25 cellular contexts compared by ENCODE assay signal in the genomic region with DNA sequence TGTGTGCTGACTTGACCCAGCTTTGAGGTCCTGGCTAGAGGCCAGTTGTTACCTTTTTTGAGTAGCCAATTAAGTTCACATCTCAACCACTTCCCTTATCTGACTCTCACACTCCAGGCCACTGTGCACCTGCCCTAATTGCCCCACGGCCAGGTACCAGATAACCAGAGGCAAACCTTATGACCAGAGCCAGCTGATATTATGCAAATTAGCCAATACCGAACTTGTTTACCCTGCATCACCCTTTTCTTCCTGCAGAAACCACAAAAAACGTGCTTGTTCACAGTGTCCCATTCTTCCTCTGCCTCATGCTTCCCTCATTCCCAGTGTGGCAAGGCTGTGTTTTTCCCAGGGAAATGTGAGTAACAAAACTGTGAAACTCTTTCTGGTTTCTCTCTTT.
"Had no signal": no experiment of that assay in that cellular context is flagged by ENCODE, and none has a peak within 500 bp of the region (broad histone marks: within the 10 kb centered on the region; RNA-seq: fewer than 3 reads in every experiment).

No MANE protein-coding gene starts in this region.

- H3K27me3 ChIP-seq: pancreas, thyroid gland had no signal

- H3K4me3 ChIP-seq: pancreas, prostate gland, skin epidermis, thyroid gland had no signal

- DNase-seq: activated CD4-positive, alpha-beta T cell treated with anti-CD3 and anti-CD28 coated beads for 36 hours; activated CD4-positive, CD25-positive, alpha-beta regulatory T cell; activated CD8-positive, alpha-beta memory T cell treated with anti-CD3 and anti-CD28 coated beads, Interleukin-2, amount 10 ng/mL, durations not matched to agents 7 days and 5 days; activated CD8-positive, alpha-beta T cell treated with anti-CD3 and anti-CD28 coated beads, Interleukin-2, amount 10 ng/mL, durations not matched to agents 7 days and 5 days; activated naive CD8-positive, alpha-beta T cell treated with anti-CD3 and anti-CD28 coated beads, Interleukin-2, amount 50 U/mL, for 24 hours; activated T-cell treated with anti-CD3 and anti-CD28 coated beads, Interleukin-2, amount 50 U/mL, for 48 hours; amygdala; head of caudate nucleus; hypothalamus; immature natural killer cell; kidney; left colon; mesenchymal stem cell; naive thymus-derived CD8-positive, alpha-beta T cell; nucleus accumbens; pancreas; retina; stimulated activated CD4-positive, alpha-beta T cell treated with anti-CD3 and anti-CD28 coated beads, Interleukin-4, amount 100 ng/mL, for 4 hours; stimulated activated CD8-positive, alpha-beta memory T cell treated with anti-CD3 and anti-CD28 coated beads, Interleukin-4, amount 100 ng/mL, for 48 hours; stimulated activated naive CD8-positive, alpha-beta T cell treated with anti-CD3 and anti-CD28 coated beads, Interleukin-15, amount 100 ng/mL, for 72 hours; thyroid gland had no signal

- H3K4me1 ChIP-seq: pancreas, prostate gland, thyroid gland had no signal

- H3K27ac ChIP-seq: epithelial cell of prostate, pancreas, prostate gland, skin epidermis, thyroid gland had no signal

- FAIRE-seq: frontal cortex, kidney, pancreas had no signal

- H3K9me3 ChIP-seq: pancreas, prostate gland, thyroid gland had no signal

- H3K36me3 ChIP-seq: pancreas, prostate gland, thyroid gland had no signal
